13 cellular contexts compared by ENCODE assay signal in the genomic region with DNA sequence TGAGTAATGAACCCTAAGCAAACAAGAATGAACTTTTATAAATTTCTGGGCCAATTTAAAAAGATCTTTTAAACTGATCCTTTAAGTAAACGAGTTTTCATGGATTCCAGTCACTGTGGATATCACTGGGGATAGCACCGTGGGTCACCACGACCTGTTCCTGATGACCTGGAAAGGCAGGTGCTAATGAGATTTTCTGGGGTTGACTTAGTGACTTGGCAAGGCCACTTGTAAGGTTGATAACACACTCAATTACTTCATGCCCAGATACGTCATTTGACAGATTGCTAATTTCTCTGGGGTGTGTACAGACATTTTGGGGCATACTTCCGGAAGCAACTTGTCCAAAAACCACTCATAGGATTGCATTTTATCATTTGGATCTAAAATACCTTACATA. TPM values are rescaled to one million over a fixed set of nuclear protein-coding genes. Genes with fewer than 3 reads are reported as not detected.
"Had no signal": no experiment of that assay in that cellular context is flagged by ENCODE, and none has a peak within 500 bp of the region (broad histone marks: within the 10 kb centered on the region; RNA-seq: fewer than 3 reads in every experiment).

No MANE protein-coding gene starts in this region.

- H3K27me3 ChIP-seq: right lobe of liver, suprapubic skin, thyroid gland had no signal

- H3K4me3 ChIP-seq: esophagus squamous epithelium, mucosa of descending colon, right lobe of liver, suprapubic skin, thyroid gland had no signal

- H3K9me3 ChIP-seq: esophagus squamous epithelium, mucosa of descending colon, neutrophil, right lobe of liver, suprapubic skin, thyroid gland had no signal

- H3K36me3 ChIP-seq: esophagus squamous epithelium, neutrophil, right lobe of liver, suprapubic skin had no signal

- ATAC-seq: effector memory CD8-positive, alpha-beta T cell; mucosa of descending colon; naive thymus-derived CD8-positive, alpha-beta T cell; right lobe of liver had no signal

- H3K27ac ChIP-seq: epithelial cell of prostate, esophagus squamous epithelium, neutrophil, right lobe of liver, suprapubic skin had no signal

- DNase-seq: effector memory CD8-positive, alpha-beta T cell; esophagus squamous epithelium; head of caudate nucleus; hippocampal formation; mammary epithelial cell; mucosa of descending colon; naive thymus-derived CD8-positive, alpha-beta T cell; right lobe of liver; stimulated activated naive CD4-positive, alpha-beta T cell treated with Interleukin-2 at 50 U/mL for 16 hours had no signal

RNA-seq across cellular contexts. Expression of gene PDLIM3, which starts 24.5 kb away (rescaled TPM):
- total RNA-seq: naive thymus-derived CD8-positive, alpha-beta T cell had no signal
- polyA plus RNA-seq: naive thymus-derived CD8-positive, alpha-beta T cell had no signal
